ENCODE assay signal across 10 cellular contexts in the genomic region with DNA sequence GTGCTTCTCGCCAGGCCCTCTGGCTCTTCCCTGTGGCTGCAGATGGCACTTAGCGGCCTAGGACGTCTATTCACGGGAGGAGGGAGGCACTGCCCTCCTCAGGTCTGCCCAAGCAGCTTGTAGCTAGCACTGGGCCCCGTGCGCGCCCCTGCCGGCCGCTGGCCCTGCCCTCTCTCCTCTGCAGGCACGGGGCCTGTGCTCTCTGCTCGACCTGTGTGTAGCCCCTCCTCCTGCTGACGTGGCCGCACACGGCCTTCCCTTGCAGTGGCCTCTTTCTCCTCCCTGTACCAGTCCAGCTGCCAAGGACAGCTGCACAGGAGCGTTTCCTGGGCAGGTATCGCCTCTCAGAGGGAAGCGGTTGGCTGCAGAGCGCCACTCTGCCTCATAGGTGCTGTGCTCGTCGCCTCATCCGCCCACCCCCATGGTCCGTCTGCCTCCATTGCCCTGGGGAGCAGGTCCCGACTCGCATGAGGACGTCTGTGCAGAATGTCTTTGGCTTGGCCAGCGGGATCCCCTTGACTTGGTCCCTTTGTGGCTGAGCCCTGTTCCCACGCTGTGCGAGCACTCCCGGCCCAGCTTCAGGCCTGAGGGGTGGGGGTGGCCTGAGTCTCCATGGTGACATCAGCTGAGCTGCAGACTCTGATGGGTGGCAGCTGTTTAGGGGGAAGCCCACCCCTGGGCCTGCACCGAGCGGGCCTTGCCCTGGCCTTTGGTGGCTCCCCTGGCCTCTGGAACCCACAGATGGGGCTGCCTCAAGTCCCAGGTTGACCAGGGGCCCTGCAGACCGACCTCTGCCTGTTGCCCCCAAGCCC. TPM values are rescaled to one million over a fixed set of nuclear protein-coding genes. Genes with fewer than 3 reads are reported as not detected.
DNase-seq lines count a peak whose midpoint lies in the region; ATAC-seq and TF ChIP-seq lines count a peak whose summit lies in the region.
"Had no signal": no experiment of that assay in that cellular context is flagged by ENCODE, and none has a peak within 500 bp of the region (broad histone marks: within the 10 kb centered on the region; RNA-seq: fewer than 3 reads in every experiment).

No MANE protein-coding gene starts in this region.

- CTCF ChIA-PET in Panc1 (lab: Charles Lee), result no interaction called here

- no peak overlapping the region for H3K27ac ChIP-seq in Panc1 (ENCODE audit: low read length)
- peak overlapping the region in 8 of 10 donors; percentile 12 to 64 (median 50) for H3K27ac ChIP-seq in heart right ventricle
- H3K27ac ChIP-seq: parathyroid adenoma had no signal

- no TSS peak for BruUV-seq in Panc1 (replicated peaks; lab: Mats Ljungman, UMichigan)

- H3K4me1 ChIP-seq in Panc1 (ENCODE audit: control insufficient read depth, insufficient read depth, low read length) (0 out of 2 replicates have a peak, but pooled peaks cover 5% of the 10 kb centered on the region), heart right ventricle (peaks cover 5 to 33% (median 28%) of the 10 kb centered on the region in 9 donors)
- H3K4me1 ChIP-seq: parathyroid adenoma had no signal

- H3K4me3 ChIP-seq in H7 (ENCODE audit: insufficient read depth, low read depth, low read length) (no peak overlapping the region), Panc1 (ENCODE audit: low read depth in 2 of 2, low read length in 2 of 2) (no peak overlapping the region), heart right ventricle (no peak overlapping the region)

- 66 to 71% methylated on average over 32 of the region's 32 CpGs for WGBS in heart right ventricle, 2 donors

- intact Hi-C loops in Panc1 (cut with micrococcal nuclease; ENCODE audit: unreplicated experiment), result no loop called here
- intact Hi-C loops in heart right ventricle (cut with DNase I), result loop anchor here in 2 of 10 donors (2.0 to 10.0 kb wide), 3 partner anchors 32 to 62 kb away; partner anchors contain the start of genes NHERF2 (in 1 of the 2) and RAB26 (in 1 of the 2)

- H3K36me3 ChIP-seq in H7 (replicated peaks; ENCODE audit: control insufficient read depth, insufficient read depth, low read length) (peaks cover 2% of the 10 kb centered on the region), Panc1 (ENCODE audit: control insufficient read depth, insufficient read depth, low read length) (no peaks in the 10 kb centered on the region), heart right ventricle (peaks cover 0 to 100% (median 63%) of the 10 kb centered on the region in 9 donors)

- H3K9me3 ChIP-seq in Panc1 (ENCODE audit: control insufficient read depth, insufficient read depth, low read depth, low read length), result no peaks in the 10 kb centered on the region
- H3K9me3 ChIP-seq in heart right ventricle, result no peaks in the 10 kb centered on the region

- H3K27me3 ChIP-seq in H7 (ENCODE audit: control insufficient read depth, insufficient read depth, low read length) (no peaks in the 10 kb centered on the region), Panc1 (ENCODE audit: control insufficient read depth, insufficient read depth, low read length) (no peaks in the 10 kb centered on the region), heart right ventricle (no peaks in the 10 kb centered on the region)

- POLR2A ChIA-PET in Panc1 (lab: Charles Lee), result no interaction called here

- ATAC-seq in Panc1 (peak; percentile 13; the same call in 1 of the 2 replicates), heart right ventricle (peak; percentile 20 to 53 (median 33)), GM21825 (IDR thresholded peaks at IDR 0.05; ENCODE audit: unreplicated experiment) (no peak)

- TF ChIP-seq CTCF in Panc1 (IDR thresholded peaks at IDR 0.05) (no peak), heart right ventricle (IDR thresholded peaks at IDR 0.05) (peak in 4 of 9 donors; percentile 11 to 27 (median 16))

- in situ Hi-C loops in Panc1 (cut with HindIII; ENCODE audit: low pct_unique_long_range_greater_than_20kb, low sequenced_read_pairs), result no loop called here

- DNase-seq in H7 (peak; percentile 78), Panc1 (ENCODE audit: low read depth, low spot score) (no peak), heart right ventricle (peak; percentile 34 to 43), renal cortical epithelial cell (ENCODE audit: low read depth) (peak; percentile 7), occipital lobe (lab: John Stamatoyannopoulos, UW) (no peak), SHP77 treated with DMSO at 0.1 percent for 48 hours (lab: John Stamatoyannopoulos, UW) (no peak)
- no peak for DNase-seq in stimulated activated CD4-positive, alpha-beta T cell treated with anti-CD3 and anti-CD28 coated beads, Interleukin-2, amount 100 ng/mL, for 48 hours
- DNase-seq: Karpas-422 had no signal

RNA-seq across cellular contexts. Expression of gene TSC2, which starts 34.6 kb away (rescaled TPM):
- 37.6 and 42.6 TPM in 2 replicates for total RNA-seq in H7 (2014; rRNA removed; shearing (Covaris generic))
- 115 TPM for total RNA-seq in Panc1 (2021; ENCODE audit: unreplicated experiment)
- 138 TPM for polyA plus RNA-seq in Panc1 (2012; ENCODE audit: insufficient read length)
- 10 to 100 TPM; 54.7 to 87.0 (median 71.5) TPM for total RNA-seq in heart right ventricle
- polyA plus RNA-seq in heart right ventricle, result 10 to 100 TPM; 28.8 to 83.3 TPM
- 24.5 and 63.6 TPM in 2 replicates for total RNA-seq in renal cortical epithelial cell
- 47.3 TPM for total RNA-seq in occipital lobe

RNA-seq across cellular contexts. Expression of gene NTHL1, which starts 34.7 kb away (rescaled TPM):
- total RNA-seq in H7 (2014; rRNA removed; shearing (Covaris generic)), result 104 and 108 TPM in 2 replicates
- total RNA-seq in Panc1 (2021; ENCODE audit: unreplicated experiment), result 39.8 TPM
- polyA plus RNA-seq in Panc1 (2012; ENCODE audit: insufficient read length), result 71.0 TPM
- total RNA-seq in heart right ventricle, result 10 to 100 TPM in 8 of 10 donors, 1 to 10 TPM in 2; 9.8 to 24.9 (median 12.3) TPM
- 10 to 100 TPM; 16.1 to 51.9 TPM for polyA plus RNA-seq in heart right ventricle
- total RNA-seq in renal cortical epithelial cell, result 11.4 and 24.5 TPM in 2 replicates
- 20.3 TPM for total RNA-seq in occipital lobe

RNA-seq across cellular contexts. Expression of gene PKD1, which starts 53.3 kb away (rescaled TPM):
- 45.6 and 64.4 TPM in 2 replicates for total RNA-seq in H7 (2014; rRNA removed; shearing (Covaris generic))
- total RNA-seq in Panc1 (2021; ENCODE audit: unreplicated experiment), result 279 TPM
- polyA plus RNA-seq in Panc1 (2012; ENCODE audit: insufficient read length), result 412 TPM
- 100 to 1,000 TPM in 6 of 10 donors, 10 to 100 TPM in 4; 79.3 to 122 (median 104) TPM for total RNA-seq in heart right ventricle
- polyA plus RNA-seq in heart right ventricle, result 100 to 1,000 TPM in 1 of 2 donors, 10 to 100 TPM in 1; 76.7 to 114 TPM
- 17.4 and 98.0 TPM in 2 replicates for total RNA-seq in renal cortical epithelial cell
- total RNA-seq in occipital lobe, result 70.3 TPM

RNA-seq across cellular contexts. Expression of gene NHERF2, which starts 55.7 kb away (rescaled TPM):
- total RNA-seq in H7 (2014; rRNA removed; shearing (Covaris generic)), result 14.0 and 17.1 TPM in 2 replicates
- total RNA-seq in Panc1 (2021; ENCODE audit: unreplicated experiment) (174 TPM), heart right ventricle (100 to 1,000 TPM in 9 of 10 donors, 10 to 100 TPM in 1; 94.3 to 429 (median 146) TPM), renal cortical epithelial cell (3.5 and 6.3 TPM in 2 replicates), occipital lobe (9.8 TPM)
- 287 TPM for polyA plus RNA-seq in Panc1 (2012; ENCODE audit: insufficient read length)
- 100 to 1,000 TPM; 314 to 640 TPM for polyA plus RNA-seq in heart right ventricle

Comparison
In these comparisons a context has a peak if more than half of its experiments do, and no peak if none do; other contexts are left out.
1. DNase-seq: peak in H7 (single experiment), heart right ventricle (2 of 2) and renal cortical epithelial cell (single experiment); none in Panc1 (single experiment), stimulated activated CD4-positive, alpha-beta T cell treated with anti-CD3 and anti-CD28 coated beads, Interleukin-2, amount 100 ng/mL, for 48 hours (0 of 2), occipital lobe (single experiment) and SHP77 treated with DMSO at 0.1 percent for 48 hours (single experiment).